ENCODE assay signal across 8 cellular contexts in genomic region chr12:122836027-122836921, GRCh38. TPM values are rescaled to one million over a fixed set of nuclear protein-coding genes. Genes with fewer than 3 reads are reported as not detected.
DNase-seq lines count a peak whose midpoint lies in the region; ATAC-seq and TF ChIP-seq lines count a peak whose summit lies in the region.

No MANE protein-coding gene starts in this region.

- in situ Hi-C loops in gastrocnemius medialis (cut with MboI; ENCODE audit: low sequenced_read_pairs in 4 of 4), result no loop called here

- H3K27ac ChIP-seq in RWPE1 (peak overlapping the region; percentile 95), gastrocnemius medialis (peak overlapping the region; percentile 50 to 68 (median 58))

- POLR2A ChIA-PET in RWPE1 (lab: Yijun Ruan, JAX; ENCODE audit: low non-redundant PET), result interaction anchor here (0.5 to 0.8 kb wide), 5 partner anchors 10 to 287 kb away, joined by 3 to 6 read pairs (median 4); partner anchors contain the start of gene ABCB9

- peak overlapping the region; percentile 95 for H3K4me3 ChIP-seq in GM08714 (ENCODE audit: low read length)
- H3K4me3 ChIP-seq in iPS-11a (ENCODE audit: low read depth, low read length), result peak overlapping the region; percentile 62
- H3K4me3 ChIP-seq in gastrocnemius medialis, result peak overlapping the region; percentile 65 to 71 (median 68)

- H3K9me3 ChIP-seq in gastrocnemius medialis, result no peaks in the 10 kb centered on the region

- CTCF ChIA-PET in RWPE1 (lab: Yijun Ruan, JAX), result interaction anchor here (0.5 to 1.5 kb wide), 5 partner anchors 17 to 147 kb away, joined by 3 to 6 read pairs (median 4); no protein-coding TSS in a partner anchor

- no peak for TF ChIP-seq POLR2A in gastrocnemius medialis (IDR thresholded peaks at IDR 0.05)

- no peaks in the 10 kb centered on the region for H3K27me3 ChIP-seq in gastrocnemius medialis

- H3K36me3 ChIP-seq in gastrocnemius medialis, result no peaks in the 10 kb centered on the region

- intact Hi-C loops in gastrocnemius medialis (cut with DNase I; ENCODE audit: low total_unique reads), result no loop called here

- peak; percentile 65 for DNase-seq in RWPE1 (ENCODE audit: low spot score)
- peak; percentile 36 for DNase-seq in astrocyte of the hippocampus (ENCODE audit: low read depth, low spot score)
- DNase-seq in gastrocnemius medialis, result no peak

- peaks cover 21 to 31% of the 10 kb centered on the region in 2 donors for H3K4me1 ChIP-seq in gastrocnemius medialis

- ATAC-seq in HG03045 (IDR thresholded peaks at IDR 0.05; ENCODE audit: unreplicated experiment) (peak; percentile 40), gastrocnemius medialis (peak; percentile 23 to 24), GM19328 (IDR thresholded peaks at IDR 0.05; ENCODE audit: unreplicated experiment) (no peak), GM21576 (IDR thresholded peaks at IDR 0.05; ENCODE audit: unreplicated experiment) (no peak)

- no peak for TF ChIP-seq CTCF in RWPE1 (conservative IDR thresholded peaks at IDR 0.05; ENCODE audit: low read depth)
- no peak for TF ChIP-seq CTCF in gastrocnemius medialis (IDR thresholded peaks at IDR 0.05 in 4 of 5, conservative IDR thresholded peaks at IDR 0.05 in 1 of 5)

RNA-seq across cellular contexts. Expression of gene HIP1R, which starts 1.0 kb away (rescaled TPM):
- total RNA-seq in gastrocnemius medialis, result 10 to 100 TPM in 3 of 4 donors, 1 to 10 TPM in 1; 9.3 to 14.8 (median 14.5) TPM

RNA-seq across cellular contexts. Expression of gene VPS37B, which starts 59.6 kb away (rescaled TPM):
- total RNA-seq in gastrocnemius medialis, result 1 to 10 TPM; 4.8 to 8.2 (median 7.6) TPM

Comparison
In these comparisons a context has a peak if more than half of its experiments do, and no peak if none do; other contexts are left out.
1. ATAC-seq: peak in HG03045 (single experiment) and gastrocnemius medialis (2 of 2); none in GM19328 (single experiment) and GM21576 (single experiment).
2. DNase-seq: peak in RWPE1 (single experiment) and astrocyte of the hippocampus (single experiment); none in gastrocnemius medialis (0 of 2).
3. Peak in every context shown above with its lines, with median percentiles within 50 percentile points of each other: H3K4me3 ChIP-seq.